ENCODE assay signal across 19 cellular contexts in genomic region chr12:3515506-3515905, GRCh38. TPM values are rescaled to one million over a fixed set of nuclear protein-coding genes. Genes with fewer than 3 reads are reported as not detected.
DNase-seq lines count a peak whose midpoint lies in the region; ATAC-seq and TF ChIP-seq lines count a peak whose summit lies in the region.
"Had no signal": no experiment of that assay in that cellular context is flagged by ENCODE, and none has a peak within 500 bp of the region (broad histone marks: within the 10 kb centered on the region; RNA-seq: fewer than 3 reads in every experiment).

No MANE protein-coding gene starts in this region.

- no peak overlapping the region for H2AK5ac ChIP-seq in H9 (ENCODE audit: insufficient read length, low read length)
- H2AK5ac ChIP-seq in neuronal stem cell (ENCODE audit: low read depth, low read length): no peak overlapping the region

- H3K27me3 Mint-ChIP-seq in H9 (ENCODE audit: low read depth): peaks cover 12% of the 10 kb centered on the region

- H4K5ac ChIP-seq in H9 (ENCODE audit: insufficient read length, low read depth, low read length): no peak overlapping the region

- no peak overlapping the region for H3K4me2 ChIP-seq in H9 (ENCODE audit: insufficient read depth, insufficient read length, low read length)
- H3K4me2 ChIP-seq in neuronal stem cell (ENCODE audit: insufficient read depth, low read length, poor library complexity, severe bottlenecking): no peak overlapping the region

- no peak overlapping the region for H3K27ac ChIP-seq in H9 (ENCODE audit: insufficient read length, low read depth, low read length)
- H3K27ac ChIP-seq in neuronal stem cell (replicated peaks; ENCODE audit: low read length): no peak overlapping the region

- H3K9me3 Mint-ChIP-seq in H9: no peaks in the 10 kb centered on the region

- H2BK20ac ChIP-seq in H9 (ENCODE audit: low read depth, low read length, poor library complexity, severe bottlenecking): no peak overlapping the region

- no peaks in the 10 kb centered on the region for H4K20me1 ChIP-seq in H9 (ENCODE audit: control insufficient read depth, insufficient read depth, insufficient read length)

- H3K14ac ChIP-seq in H9 (ENCODE audit: insufficient read depth, low read length) (no peak overlapping the region), neuronal stem cell (ENCODE audit: low read length) (no peak overlapping the region)

- H3K27ac Mint-ChIP-seq in H9: no peak overlapping the region
- H3K27ac Mint-ChIP-seq: CD4-positive, alpha-beta memory T cell had no signal

- H3K79me1 ChIP-seq in H9 (ENCODE audit: insufficient read depth, low read depth, low read length, poor library complexity, severe bottlenecking) (no peaks in the 10 kb centered on the region), neuronal stem cell (ENCODE audit: low read depth, low read length) (no peaks in the 10 kb centered on the region)

- no peak for TF ChIP-seq CTCF in H9 (conservative IDR thresholded peaks at IDR 0.05)

- H2BK12ac ChIP-seq in H9 (ENCODE audit: insufficient read length, low read depth, low read length) (no peak overlapping the region), neuronal stem cell (ENCODE audit: low read length) (no peak overlapping the region)

- DNase-seq in H9 (peak; percentile 23), ecto neural progenitor cell (ENCODE audit: low spot score) (peak; percentile 39), neuronal stem cell (ENCODE audit: low spot score) (no peak), iPS-NIHi11 (ENCODE audit: low spot score) (no peak), NCI-H226 (no peak)
- DNase-seq: C1 segment of cervical spinal cord; Calu3; CD4-positive, alpha-beta memory T cell; COR-L47; DMS53; DMS79 treated with DMSO at 0.1 percent for 48 hours; GF-D8; GOT3; HCEC 1CT had no signal

- H3K27me3 ChIP-seq in H9 (ENCODE audit: insufficient read depth, low read length): no peaks in the 10 kb centered on the region
- H3K27me3 ChIP-seq in neuronal stem cell (ENCODE audit: control insufficient read depth in 3 of 3, insufficient read depth in 3 of 3, low read depth in 1 of 3, low read length in 3 of 3): no peaks in the 10 kb centered on the region

- H3K4me1 ChIP-seq in H9 (ENCODE audit: insufficient read depth, low read length) (peaks cover 2% of the 10 kb centered on the region; the same call in 1 of the 2 replicates), neuronal stem cell (ENCODE audit: control insufficient read depth in 2 of 2, insufficient read depth in 1 of 2, low read depth in 1 of 2, low read length in 2 of 2) (peaks cover 0 to 3% of the 10 kb centered on the region in 2 donors)

- H2BK15ac ChIP-seq in H9 (ENCODE audit: low read depth, low read length) (no peak overlapping the region), neuronal stem cell (ENCODE audit: low read length) (no peak overlapping the region)

- no peak overlapping the region for H3K4me3 Mint-ChIP-seq in H9
- H3K4me3 Mint-ChIP-seq: CD4-positive, alpha-beta memory T cell had no signal

- H3K23me2 ChIP-seq in H9 (ENCODE audit: insufficient read length, low read depth, low read length, poor library complexity, severe bottlenecking): no peaks in the 10 kb centered on the region

- H3K4ac ChIP-seq in H9 (ENCODE audit: low read depth, low read length) (no peak overlapping the region), neuronal stem cell (ENCODE audit: low read length) (no peak overlapping the region)

- no peak overlapping the region for H3K9ac ChIP-seq in H9 (ENCODE audit: extremely low read depth, insufficient read length, low read length)
- no peak overlapping the region for H3K9ac ChIP-seq in neuronal stem cell (ENCODE audit: low read depth, low read length, poor library complexity)

- no peaks in the 10 kb centered on the region for H3K36me3 ChIP-seq in neuronal stem cell (replicated peaks in 1 of 2; ENCODE audit: control insufficient read depth in 2 of 2, insufficient read depth in 2 of 2, low read length in 2 of 2)

- H2BK120ac ChIP-seq in H9 (ENCODE audit: low read depth, low read length, poor library complexity, severe bottlenecking) (no peak overlapping the region), neuronal stem cell (ENCODE audit: low read depth, low read length) (no peak overlapping the region)

- ATAC-seq in activated CD4-positive, CD25-positive, alpha-beta regulatory T cell treated with anti-CD3 and anti-CD28 coated beads, Interleukin-2, amount 50 U/mL, for 24 hours: no peak

- no peaks in the 10 kb centered on the region for H3K36me3 Mint-ChIP-seq in H9 (ENCODE audit: insufficient read depth in 1 of 3, low read depth in 3 of 3)
- H3K36me3 Mint-ChIP-seq: CD4-positive, alpha-beta memory T cell had no signal

- H4K91ac ChIP-seq in H9 (ENCODE audit: insufficient read length, low read depth, low read length) (no peak overlapping the region), neuronal stem cell (ENCODE audit: low read depth, low read length, poor library complexity) (no peak overlapping the region)

- H3K18ac ChIP-seq in H9 (ENCODE audit: insufficient read length, low read depth, low read length) (no peak overlapping the region), neuronal stem cell (ENCODE audit: low read length) (peak overlapping the region; percentile 32)

- peaks cover 21 to 22% of the 10 kb centered on the region in 2 experiments for H3K4me1 Mint-ChIP-seq in H9
- H3K4me1 Mint-ChIP-seq: CD4-positive, alpha-beta memory T cell had no signal

- H3K9me3 ChIP-seq in H9 (ENCODE audit: control insufficient read depth, low read depth, low read length): no peaks in the 10 kb centered on the region
- no peaks in the 10 kb centered on the region for H3K9me3 ChIP-seq in neuronal stem cell (replicated peaks in 1 of 2; ENCODE audit: control insufficient read depth in 2 of 2, insufficient read depth in 1 of 2, low read depth in 1 of 2, low read length in 2 of 2)

- H3K4me3 ChIP-seq in neuronal stem cell (ENCODE audit: low read length in 2 of 2): no peak overlapping the region

- H3T11ph ChIP-seq in H9 (ENCODE audit: low read length): no peak overlapping the region

- no peak overlapping the region for H4K8ac ChIP-seq in H9 (replicated peaks; ENCODE audit: insufficient read length, low read depth, low read length)
- no peak overlapping the region for H4K8ac ChIP-seq in neuronal stem cell (ENCODE audit: low read depth, low read length)

- H3K23ac ChIP-seq in H9 (ENCODE audit: insufficient read length, low read depth, low read length): no peak overlapping the region
- H3K23ac ChIP-seq in neuronal stem cell (ENCODE audit: low read depth, low read length, poor library complexity): no peak overlapping the region

- no peak overlapping the region for H2AFZ ChIP-seq in H9 (ENCODE audit: low read length)
- no peak overlapping the region for H2AFZ ChIP-seq in neuronal stem cell (ENCODE audit: low read length)

- WGBS in H9 (ENCODE audit: extremely low coverage, insufficient read length, low lambda C conversion rate): no CpG with 5 or more reads among the region's 5 CpGs
- no CpG with 5 or more reads among the region's 5 CpGs for WGBS in neuronal stem cell (ENCODE audit: extremely low coverage in 2 of 2, insufficient read length in 2 of 2, insufficient replicate concordance in 1 of 2), 2 donors

- H3K56ac ChIP-seq in H9 (ENCODE audit: insufficient read length, low read depth, low read length): no peak overlapping the region

- no peaks in the 10 kb centered on the region for H3K79me2 ChIP-seq in H9 (ENCODE audit: insufficient read depth, low read length)

- H2BK5ac ChIP-seq in H9 (ENCODE audit: insufficient read length, low read length): no peak overlapping the region
- no peak overlapping the region for H2BK5ac ChIP-seq in neuronal stem cell (ENCODE audit: low read length)

RNA-seq across cellular contexts. Expression of gene PRMT8, which starts 24.5 kb away (rescaled TPM):
- 0.83 and 0.86 TPM in 2 replicates for total RNA-seq in H9 (2021)
- 0.93 TPM for polyA plus RNA-seq in neuronal stem cell (2013, experiment 1 of 2)
- polyA plus RNA-seq in neuronal stem cell (2013, experiment 2 of 2): 0.86 TPM
- total RNA-seq: A172; Calu3; CD4-positive, alpha-beta memory T cell; Daoy; G401 had no signal
- polyA plus RNA-seq: BJ; CD4-positive, alpha-beta memory T cell had no signal

Comparison
In these comparisons a context has a peak if more than half of its experiments do, and no peak if none do; other contexts are left out.
1. DNase-seq: peak in H9 (single experiment) and ecto neural progenitor cell (single experiment); none in neuronal stem cell (single experiment), iPS-NIHi11 (single experiment) and NCI-H226 (single experiment).